Comparison of ENCODE assay signal across 1 cellular context in genomic region chr12:49089831-49090773, GRCh38.
TF ChIP-seq lines count a peak whose summit lies in the region.

No MANE protein-coding gene starts in this region.

TF ChIP-seq in K562, 482 proteins besides CTCF, POLR2A, EP300 and RAD21 (continues in another document):
- TF ChIP-seq SMARCE1 (IDR thresholded peaks at IDR 0.05) (peak; percentile 83), SLC30A9 (CRISPR knock-in tag; IDR thresholded peaks at IDR 0.05) (no peak), ELF2 (CRISPR knock-in tag; IDR thresholded peaks at IDR 0.05) (0 out of 2 replicates have a peak, but pooled peaks have one; percentile 27), FOXO4 (CRISPR knock-in tag; IDR thresholded peaks at IDR 0.05) (no peak), ZBTB40 (IDR thresholded peaks at IDR 0.05) (peak; percentile 6; the same call in 1 of the 2 replicates), ZBTB40 (CRISPR knock-in tag; IDR thresholded peaks at IDR 0.05) (no peak), RCOR1 (IDR thresholded peaks at IDR 0.05; ENCODE audit: borderline replicate concordance in 1 of 2, low read depth in 2 of 2, low read length in 2 of 2) (peak; percentile 89 to 97), ZNF431 (CRISPR knock-in tag; IDR thresholded peaks at IDR 0.05) (peak; percentile 76), ZBTB17 (CRISPR knock-in tag; IDR thresholded peaks at IDR 0.05) (no peak), MTA2 (IDR thresholded peaks at IDR 0.05; ENCODE audit: low read depth) (peak; percentile 71), ZNF707 (CRISPR knock-in tag; conservative IDR thresholded peaks at IDR 0.05) (no peak), RNF2 (IDR thresholded peaks at IDR 0.05) (peak; percentile 44), NONO (IDR thresholded peaks at IDR 0.05; ENCODE audit: low read depth in 2 of 2, low read length in 1 of 2) (0 out of 4 replicates have a peak, but pooled peaks of 1 of the 2 experiments have one; percentile 20), TRIM28 (IDR thresholded peaks at IDR 0.05) (no peak), NRF1 (conservative IDR thresholded peaks at IDR 0.05 in 1 of 2, IDR thresholded peaks at IDR 0.05 in 1 of 2) (peak; percentile 64 to 70), ZNF778 (CRISPR knock-in tag; IDR thresholded peaks at IDR 0.05) (no peak), FOSL1 (tag; conservative IDR thresholded peaks at IDR 0.05) (peak; percentile 53; the same call in 1 of the 2 replicates), RB1 (IDR thresholded peaks at IDR 0.05; ENCODE audit: low read depth) (peak; percentile 49; the same call in 1 of the 2 replicates), CHD4 (IDR thresholded peaks at IDR 0.05; ENCODE audit: insufficient read depth, insufficient replicate concordance, low read depth, low read length, poor library complexity, severe bottlenecking) (peak; percentile 36), EGR1 (conservative IDR thresholded peaks at IDR 0.05) (peak; percentile 47), PHF21A (IDR thresholded peaks at IDR 0.05; ENCODE audit: borderline replicate concordance, low read depth) (peak; percentile 83; the same call in 1 of the 2 replicates), C11orf30 (IDR thresholded peaks at IDR 0.05; ENCODE audit: low read depth) (peak; percentile 55)
- TF ChIP-seq, protein P1, sequence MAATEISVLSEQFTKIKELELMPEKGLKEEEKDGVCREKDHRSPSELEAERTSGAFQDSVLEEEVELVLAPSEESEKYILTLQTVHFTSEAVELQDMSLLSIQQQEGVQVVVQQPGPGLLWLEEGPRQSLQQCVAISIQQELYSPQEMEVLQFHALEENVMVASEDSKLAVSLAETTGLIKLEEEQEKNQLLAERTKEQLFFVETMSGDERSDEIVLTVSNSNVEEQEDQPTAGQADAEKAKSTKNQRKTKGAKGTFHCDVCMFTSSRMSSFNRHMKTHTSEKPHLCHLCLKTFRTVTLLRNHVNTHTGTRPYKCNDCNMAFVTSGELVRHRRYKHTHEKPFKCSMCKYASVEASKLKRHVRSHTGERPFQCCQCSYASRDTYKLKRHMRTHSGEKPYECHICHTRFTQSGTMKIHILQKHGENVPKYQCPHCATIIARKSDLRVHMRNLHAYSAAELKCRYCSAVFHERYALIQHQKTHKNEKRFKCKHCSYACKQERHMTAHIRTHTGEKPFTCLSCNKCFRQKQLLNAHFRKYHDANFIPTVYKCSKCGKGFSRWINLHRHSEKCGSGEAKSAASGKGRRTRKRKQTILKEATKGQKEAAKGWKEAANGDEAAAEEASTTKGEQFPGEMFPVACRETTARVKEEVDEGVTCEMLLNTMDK (IDR thresholded peaks at IDR 0.05; ENCODE audit: borderline replicate concordance, insufficient read depth, low read depth, low read length, poor library complexity, severe bottlenecking) = peak; percentile 40
- TF ChIP-seq, protein P2, sequence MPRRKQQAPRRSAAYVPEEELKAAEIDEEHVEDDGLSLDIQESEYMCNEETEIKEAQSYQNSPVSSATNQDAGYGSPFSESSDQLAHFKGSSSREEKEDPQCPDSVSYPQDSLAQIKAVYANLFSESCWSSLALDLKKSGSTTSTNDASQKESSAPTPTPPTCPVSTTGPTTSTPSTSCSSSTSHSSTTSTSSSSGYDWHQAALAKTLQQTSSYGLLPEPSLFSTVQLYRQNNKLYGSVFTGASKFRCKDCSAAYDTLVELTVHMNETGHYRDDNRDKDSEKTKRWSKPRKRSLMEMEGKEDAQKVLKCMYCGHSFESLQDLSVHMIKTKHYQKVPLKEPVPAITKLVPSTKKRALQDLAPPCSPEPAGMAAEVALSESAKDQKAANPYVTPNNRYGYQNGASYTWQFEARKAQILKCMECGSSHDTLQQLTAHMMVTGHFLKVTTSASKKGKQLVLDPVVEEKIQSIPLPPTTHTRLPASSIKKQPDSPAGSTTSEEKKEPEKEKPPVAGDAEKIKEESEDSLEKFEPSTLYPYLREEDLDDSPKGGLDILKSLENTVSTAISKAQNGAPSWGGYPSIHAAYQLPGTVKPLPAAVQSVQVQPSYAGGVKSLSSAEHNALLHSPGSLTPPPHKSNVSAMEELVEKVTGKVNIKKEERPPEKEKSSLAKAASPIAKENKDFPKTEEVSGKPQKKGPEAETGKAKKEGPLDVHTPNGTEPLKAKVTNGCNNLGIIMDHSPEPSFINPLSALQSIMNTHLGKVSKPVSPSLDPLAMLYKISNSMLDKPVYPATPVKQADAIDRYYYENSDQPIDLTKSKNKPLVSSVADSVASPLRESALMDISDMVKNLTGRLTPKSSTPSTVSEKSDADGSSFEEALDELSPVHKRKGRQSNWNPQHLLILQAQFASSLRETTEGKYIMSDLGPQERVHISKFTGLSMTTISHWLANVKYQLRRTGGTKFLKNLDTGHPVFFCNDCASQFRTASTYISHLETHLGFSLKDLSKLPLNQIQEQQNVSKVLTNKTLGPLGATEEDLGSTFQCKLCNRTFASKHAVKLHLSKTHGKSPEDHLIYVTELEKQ (CRISPR knock-in tag; IDR thresholded peaks at IDR 0.05) = no peak
- TF ChIP-seq, protein P3, sequence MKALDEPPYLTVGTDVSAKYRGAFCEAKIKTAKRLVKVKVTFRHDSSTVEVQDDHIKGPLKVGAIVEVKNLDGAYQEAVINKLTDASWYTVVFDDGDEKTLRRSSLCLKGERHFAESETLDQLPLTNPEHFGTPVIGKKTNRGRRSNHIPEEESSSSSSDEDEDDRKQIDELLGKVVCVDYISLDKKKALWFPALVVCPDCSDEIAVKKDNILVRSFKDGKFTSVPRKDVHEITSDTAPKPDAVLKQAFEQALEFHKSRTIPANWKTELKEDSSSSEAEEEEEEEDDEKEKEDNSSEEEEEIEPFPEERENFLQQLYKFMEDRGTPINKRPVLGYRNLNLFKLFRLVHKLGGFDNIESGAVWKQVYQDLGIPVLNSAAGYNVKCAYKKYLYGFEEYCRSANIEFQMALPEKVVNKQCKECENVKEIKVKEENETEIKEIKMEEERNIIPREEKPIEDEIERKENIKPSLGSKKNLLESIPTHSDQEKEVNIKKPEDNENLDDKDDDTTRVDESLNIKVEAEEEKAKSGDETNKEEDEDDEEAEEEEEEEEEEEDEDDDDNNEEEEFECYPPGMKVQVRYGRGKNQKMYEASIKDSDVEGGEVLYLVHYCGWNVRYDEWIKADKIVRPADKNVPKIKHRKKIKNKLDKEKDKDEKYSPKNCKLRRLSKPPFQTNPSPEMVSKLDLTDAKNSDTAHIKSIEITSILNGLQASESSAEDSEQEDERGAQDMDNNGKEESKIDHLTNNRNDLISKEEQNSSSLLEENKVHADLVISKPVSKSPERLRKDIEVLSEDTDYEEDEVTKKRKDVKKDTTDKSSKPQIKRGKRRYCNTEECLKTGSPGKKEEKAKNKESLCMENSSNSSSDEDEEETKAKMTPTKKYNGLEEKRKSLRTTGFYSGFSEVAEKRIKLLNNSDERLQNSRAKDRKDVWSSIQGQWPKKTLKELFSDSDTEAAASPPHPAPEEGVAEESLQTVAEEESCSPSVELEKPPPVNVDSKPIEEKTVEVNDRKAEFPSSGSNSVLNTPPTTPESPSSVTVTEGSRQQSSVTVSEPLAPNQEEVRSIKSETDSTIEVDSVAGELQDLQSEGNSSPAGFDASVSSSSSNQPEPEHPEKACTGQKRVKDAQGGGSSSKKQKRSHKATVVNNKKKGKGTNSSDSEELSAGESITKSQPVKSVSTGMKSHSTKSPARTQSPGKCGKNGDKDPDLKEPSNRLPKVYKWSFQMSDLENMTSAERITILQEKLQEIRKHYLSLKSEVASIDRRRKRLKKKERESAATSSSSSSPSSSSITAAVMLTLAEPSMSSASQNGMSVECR (CRISPR knock-in tag; IDR thresholded peaks at IDR 0.05) = peak; percentile 8; the same call in 1 of the 2 replicates
